8 cellular contexts compared by ENCODE assay signal in genomic region chr12:109264095-109264942, GRCh38.
DNase-seq lines count a peak whose midpoint lies in the region; ATAC-seq, FAIRE-seq and TF ChIP-seq lines count a peak whose summit lies in the region.

No MANE protein-coding gene starts in this region.

- WGBS in iPS DF 6.9 (ENCODE audit: insufficient coverage, insufficient read length) = no CpG with 5 or more reads among the region's 23 CpGs

- H3K36me3 ChIP-seq in iPS DF 6.9 (ENCODE audit: control insufficient read depth, insufficient read depth, low read length) = no peaks in the 10 kb centered on the region

- FAIRE-seq in G401.6 (lab: Jason Lieb, UNC) = peak; percentile 13

- ATAC-seq in GM18861 (IDR thresholded peaks at IDR 0.05; ENCODE audit: unreplicated experiment) (no peak), HG03159 (IDR thresholded peaks at IDR 0.05; ENCODE audit: unreplicated experiment) (no peak)

- TF ChIP-seq CTCF in LNCaP clone FGC (IDR thresholded peaks at IDR 0.05; ENCODE audit: control insufficient read depth, extremely low read depth, insufficient read depth) (peak; percentile 83), RWPE1 (conservative IDR thresholded peaks at IDR 0.05; ENCODE audit: low read depth) (peak; percentile 89), astrocyte of the cerebellum (IDR thresholded peaks at IDR 0.05; ENCODE audit: low read depth, low read length, missing control alignments) (peak; percentile 73)

- CTCF ChIA-PET in RWPE1 (lab: Yijun Ruan, JAX) = interaction anchor here (0.5 to 3.9 kb wide), 28 partner anchors 10 to 1822 kb away, joined by 3 to 33 read pairs (median 4); no protein-coding TSS in a partner anchor

- H3K4me3 ChIP-seq in LNCaP clone FGC (ENCODE audit: low read depth, low read length) (no peak overlapping the region), astrocyte of the cerebellum (ENCODE audit: low read depth, low read length) (no peak overlapping the region), iPS DF 6.9 (ENCODE audit: low read length) (no peak overlapping the region)

- in situ Hi-C loops in astrocyte of the cerebellum (cut with HindIII; ENCODE audit: low sequenced_read_pairs) = no loop called here

- H3K27ac ChIP-seq in RWPE1 = no peak overlapping the region
- no peak overlapping the region for H3K27ac ChIP-seq in iPS DF 6.9 (ENCODE audit: low read length)

- POLR2A ChIA-PET in RWPE1 (lab: Yijun Ruan, JAX; ENCODE audit: low non-redundant PET) = no interaction called here

- DNase-seq in LNCaP clone FGC (ENCODE audit: low read depth) (peak; percentile 34), RWPE1 (ENCODE audit: low spot score) (peak; percentile 85), astrocyte of the cerebellum (ENCODE audit: low read depth) (no peak), iPS DF 6.9 (ENCODE audit: low read depth, low spot score) (peak; percentile 74)
- peak; percentile 70 for DNase-seq in stimulated activated CD4-positive, alpha-beta T cell treated with anti-CD3 and anti-CD28 coated beads, Interleukin-15, amount 100 ng/mL, for 24 hours

- no peaks in the 10 kb centered on the region for H3K9me3 ChIP-seq in iPS DF 6.9 (ENCODE audit: control insufficient read depth, insufficient read depth, low read length)

- no peaks in the 10 kb centered on the region for H3K27me3 ChIP-seq in iPS DF 6.9 (ENCODE audit: control insufficient read depth, insufficient read depth, low read length)

- no peaks in the 10 kb centered on the region for H3K4me1 ChIP-seq in iPS DF 6.9 (ENCODE audit: control insufficient read depth, insufficient read depth, low read length)
